ENCODE assay signal across 8 cellular contexts in genomic region chr17:74872313-74873035, GRCh38. TPM values are rescaled to one million over a fixed set of nuclear protein-coding genes. Genes with fewer than 3 reads are reported as not detected.
DNase-seq lines count a peak whose midpoint lies in the region; ATAC-seq, FAIRE-seq and TF ChIP-seq lines count a peak whose summit lies in the region.

TSS of gene FDXR (minus strand) at chr17:74872994. CDS start at chr17:74872944, 50 bp downstream.

- H3K9me3 ChIP-seq in heart right ventricle (no peaks in the 10 kb centered on the region), small intestine (ENCODE audit: control insufficient read depth, low read depth) (no peaks in the 10 kb centered on the region)

- intact Hi-C loops in T-helper 2 cell treated with Interferon-gamma antibody and Interleukin-4, amounts not matched to agents 100 ng/mL and 5 ng/mL, for 36 hours (cut with micrococcal nuclease) = loop anchor here (1.0 to 2.0 kb wide), 4 partner anchors 20 to 416 kb away; partner anchors contain the start of genes NHERF1 and SLC25A19
- intact Hi-C loops in heart right ventricle (cut with DNase I) = no loop called here

- H3K27me3 Mint-ChIP-seq in T-helper 2 cell treated with Interferon-gamma antibody and Interleukin-4, amounts not matched to agents 5 μg/mL and 100 μg/mL, for 36 hours (ENCODE audit: low read depth) = peaks cover 3% of the 10 kb centered on the region

- H3K36me3 ChIP-seq in heart right ventricle (no peaks in the 10 kb centered on the region), small intestine (ENCODE audit: control insufficient read depth in 2 of 2, insufficient read depth in 2 of 2, low read length in 2 of 2) (no peaks in the 10 kb centered on the region)

- H3K4me3 Mint-ChIP-seq in T-helper 2 cell treated with Interferon-gamma antibody and Interleukin-4, amounts not matched to agents 5 μg/mL and 100 μg/mL, for 36 hours = peak within 1 kb of the TSS; percentile 92

- H3K27me3 ChIP-seq in heart right ventricle (no peaks in the 10 kb centered on the region), small intestine (ENCODE audit: control insufficient read depth in 2 of 2, insufficient read depth in 2 of 2, low read length in 2 of 2) (no peaks in the 10 kb centered on the region)

- FAIRE-seq in small intestine (lab: Jason Lieb, UNC) = no peak

- ATAC-seq in HG02981 (IDR thresholded peaks at IDR 0.05; ENCODE audit: unreplicated experiment) (peak; percentile 26), heart right ventricle (no peak)

- peak within 1 kb of the TSS; percentile 89 for H3K27ac Mint-ChIP-seq in T-helper 2 cell treated with Interferon-gamma antibody and Interleukin-4, amounts not matched to agents 5 μg/mL and 100 μg/mL, for 36 hours

- H3K4me1 Mint-ChIP-seq in T-helper 2 cell treated with Interferon-gamma antibody and Interleukin-4, amounts not matched to agents 5 μg/mL and 100 μg/mL, for 36 hours (ENCODE audit: low read depth) = peaks cover 24% of the 10 kb centered on the region

- H3K4me1 ChIP-seq in heart right ventricle = peaks cover 8 to 30% (median 20%) of the 10 kb centered on the region in 9 donors
- H3K4me1 ChIP-seq in small intestine (ENCODE audit: control insufficient read depth in 2 of 2, insufficient read depth in 1 of 2, low read depth in 1 of 2, low read length in 1 of 2) = peaks cover 0 to 3% of the 10 kb centered on the region in 2 donors

- H3K27ac ChIP-seq in heart right ventricle (peak within 1 kb of the TSS; percentile 21 to 96 (median 88)), small intestine (ENCODE audit: low read depth in 1 of 2, low read length in 1 of 2) (peak within 1 kb of the TSS; percentile 66 to 90)

- peaks cover 5% of the 10 kb centered on the region for H3K36me3 Mint-ChIP-seq in T-helper 2 cell treated with Interferon-gamma antibody and Interleukin-4, amounts not matched to agents 5 μg/mL and 100 μg/mL, for 36 hours (ENCODE audit: low read depth)

- 7 to 9% methylated on average over 38 of the region's 38 CpGs for WGBS in heart right ventricle, 2 donors
- WGBS in small intestine, 3 donors = 4 to 6% (median 4%) methylated on average over 36 to 38 of the region's 38 CpGs

- no peak for TF ChIP-seq CTCF in heart right ventricle (IDR thresholded peaks at IDR 0.05)

- no peaks in the 10 kb centered on the region for H3K9me3 Mint-ChIP-seq in T-helper 2 cell treated with Interferon-gamma antibody and Interleukin-4, amounts not matched to agents 5 μg/mL and 100 μg/mL, for 36 hours

- DNase-seq in T-helper 2 cell (no peak), heart right ventricle (no peak), small intestine (no peak), NCI-H187 treated with DMSO at 0.1 percent for 48 hours (lab: John Stamatoyannopoulos, UW) (no peak), NCI-H510A (lab: John Stamatoyannopoulos, UW) (no peak)
- DNase-seq in T-helper 2 cell treated with Interferon-gamma antibody and Interleukin-4, amounts not matched to agents 5 μg/mL and 100 μg/mL, for 36 hours (ENCODE audit: low spot score) = no peak

- peak within 1 kb of the TSS; percentile 23 to 78 (median 68) for H3K4me3 ChIP-seq in heart right ventricle
- peak within 1 kb of the TSS; percentile 56 to 66 for H3K4me3 ChIP-seq in small intestine (ENCODE audit: low read depth in 1 of 2, low read length in 2 of 2)

RNA-seq across cellular contexts. Expression of gene FDXR, which starts in this region (rescaled TPM):
- 32.2 and 33.0 TPM in 2 replicates for total RNA-seq in T-helper 2 cell treated with Interferon-gamma antibody and Interleukin-4, amounts not matched to agents 100 ng/mL and 5 ng/mL, for 36 hours
- 1 to 10 TPM; 2.4 to 6.3 (median 3.9) TPM for total RNA-seq in heart right ventricle
- polyA plus RNA-seq in heart right ventricle (1 to 10 TPM; 3.3 to 5.3 TPM), small intestine (10 to 100 TPM; 12.4 to 16.6 (median 12.5) TPM)
